21 cellular contexts compared by ENCODE assay signal in genomic region chr13:61778531-61778930, GRCh38.
A peak's percentile ranks its signal among the peaks of the same experiment; 100 is the strongest.
DNase-seq lines count a peak whose midpoint lies in the region; ATAC-seq and TF ChIP-seq lines count a peak whose summit lies in the region.
"Had no signal": no experiment of that assay in that cellular context is flagged by ENCODE, and none has a peak within 500 bp of the region (broad histone marks: within the 10 kb centered on the region; RNA-seq: fewer than 3 reads in every experiment).

No MANE protein-coding gene starts in this region.

- POLR2A ChIA-PET in WTC11 (lab: Charles Lee) = no interaction called here

- H3K4me1 Mint-ChIP-seq in WTC11 = peaks cover 11% of the 10 kb centered on the region
- H3K4me1 Mint-ChIP-seq: CD4-positive, alpha-beta memory T cell had no signal

- ATAC-seq in WTC11 (peak; percentile 60), HG03139 (IDR thresholded peaks at IDR 0.05; ENCODE audit: unreplicated experiment) (no peak), heart left ventricle (no peak)
- ATAC-seq: Panc1 had no signal

- no peak overlapping the region for H4K5ac ChIP-seq in mesendoderm (ENCODE audit: low read length)

- H3K23ac ChIP-seq in mesendoderm (ENCODE audit: low read length) = no peak overlapping the region

- no peak overlapping the region for H3K56ac ChIP-seq in mesendoderm (ENCODE audit: low read length)

- no peak overlapping the region for H3K9ac ChIP-seq in HUES64 (ENCODE audit: low read depth, low read length)
- H3K9ac ChIP-seq in mesendoderm (ENCODE audit: low read length) = no peak overlapping the region

- H3K9me3 ChIP-seq in HUES64 (ENCODE audit: insufficient read depth, low read depth, low read length) (no peaks in the 10 kb centered on the region), heart left ventricle (no peaks in the 10 kb centered on the region)

- intact Hi-C loops in heart left ventricle (cut with DNase I) = no loop called here

- H3K36me3 ChIP-seq in HUES64 (ENCODE audit: insufficient read depth, low read length) = no peaks in the 10 kb centered on the region
- H3K36me3 ChIP-seq in mesendoderm (ENCODE audit: control insufficient read depth, insufficient read depth, low read length) = no peaks in the 10 kb centered on the region
- no peaks in the 10 kb centered on the region for H3K36me3 ChIP-seq in heart left ventricle

- no peak overlapping the region for H3K4me3 Mint-ChIP-seq in WTC11
- H3K4me3 Mint-ChIP-seq: CD4-positive, alpha-beta memory T cell had no signal

- H3K27ac ChIP-seq in HUES64 (ENCODE audit: low read depth, low read length) (peak overlapping the region; percentile 69), mesendoderm (ENCODE audit: low read depth, low read length) (no peak overlapping the region), heart left ventricle (no peak overlapping the region)
- H3K27ac ChIP-seq: RWPE1 had no signal

- no peak overlapping the region for H3K4me2 ChIP-seq in mesendoderm (ENCODE audit: low read length)

- no peak overlapping the region for H3K4ac ChIP-seq in mesendoderm (ENCODE audit: low read depth, low read length)

- H3K36me3 Mint-ChIP-seq in WTC11 = no peaks in the 10 kb centered on the region
- H3K36me3 Mint-ChIP-seq: CD4-positive, alpha-beta memory T cell had no signal

- H3K27me3 ChIP-seq in HUES64 (ENCODE audit: insufficient read depth, low read length) (no peaks in the 10 kb centered on the region), mesendoderm (ENCODE audit: insufficient read depth, low read length, poor library complexity) (no peaks in the 10 kb centered on the region), heart left ventricle (no peaks in the 10 kb centered on the region)

- no peak overlapping the region for H2BK15ac ChIP-seq in mesendoderm (replicated peaks; ENCODE audit: low read depth)

- H3K18ac ChIP-seq in mesendoderm (ENCODE audit: low read length) = no peak overlapping the region

- TF ChIP-seq CTCF in WTC11 (IDR thresholded peaks at IDR 0.05) (no peak), heart left ventricle (IDR thresholded peaks at IDR 0.05) (no peak)

- peak overlapping the region; percentile 73 for H3K27ac Mint-ChIP-seq in WTC11

- DNase-seq in ELF-1 (ENCODE audit: low read depth, low spot score) (peak; percentile 82), WTC11 (ENCODE audit: low spot score) (no peak), mesendoderm (peak; percentile 57), NCI-H1048 (lab: John Stamatoyannopoulos, UW) (no peak), GOT3 (lab: John Stamatoyannopoulos, UW) (no peak), heart left ventricle (no peak)
- DNase-seq: AML-193; C1 segment of cervical spinal cord; CD4-positive, alpha-beta memory T cell; COR-L47; DMS53; NCI-H1092; NCI-H1417 treated with DMSO at 0.1 percent for 48 hours; NCI-H1694 treated with DMSO at 0.1 percent for 48 hours; NCI-H524; NCI-H774; SHP77 had no signal

- 75% methylated on average over 5 of the region's 6 CpGs for WGBS in HUES64
- WGBS in mesendoderm (ENCODE audit: extremely low coverage, insufficient coverage, low lambda C conversion rate) = no CpG with 5 or more reads among the region's 6 CpGs
- 68 to 82% (median 70%) methylated on average over 6 of the region's 6 CpGs for WGBS in heart left ventricle, 4 donors

- H2AK5ac ChIP-seq in mesendoderm (ENCODE audit: low read length) = no peak overlapping the region

- H3K4me3 ChIP-seq in HUES64 (ENCODE audit: low read length) = no peak overlapping the region
- no peak overlapping the region for H3K4me3 ChIP-seq in mesendoderm (ENCODE audit: low read length)
- no peak overlapping the region for H3K4me3 ChIP-seq in heart left ventricle

- H2BK5ac ChIP-seq in mesendoderm (ENCODE audit: low read length) = no peak overlapping the region

- no peaks in the 10 kb centered on the region for H3K79me1 ChIP-seq in mesendoderm (ENCODE audit: low read length)

- H3K27me3 Mint-ChIP-seq in WTC11 (ENCODE audit: low read depth) = no peaks in the 10 kb centered on the region
- H3K27me3 Mint-ChIP-seq: CD4-positive, alpha-beta memory T cell had no signal

- no peak overlapping the region for H4K8ac ChIP-seq in mesendoderm (ENCODE audit: low read depth, low read length)

- H3K9me3 Mint-ChIP-seq in WTC11 = no peaks in the 10 kb centered on the region

- H3K79me2 ChIP-seq in mesendoderm (ENCODE audit: control insufficient read depth, insufficient read depth, low read length) = no peaks in the 10 kb centered on the region

- H3K4me1 ChIP-seq in HUES64 (ENCODE audit: insufficient read depth, low read length) (peaks cover 11% of the 10 kb centered on the region; the same call in 1 of the 2 replicates), mesendoderm (ENCODE audit: control insufficient read depth, low read depth, low read length) (no peaks in the 10 kb centered on the region), heart left ventricle (peaks cover 0 to 11% (median 0%) of the 10 kb centered on the region in 12 donors)

- CTCF ChIA-PET in WTC11 (lab: Charles Lee) = no interaction called here

- TF ChIP-seq POLR2A in heart left ventricle (IDR thresholded peaks at IDR 0.05) = no peak

- no peak overlapping the region for H2BK120ac ChIP-seq in mesendoderm (ENCODE audit: low read depth, low read length)

TF ChIP-seq in WTC11, 78 proteins besides CTCF, POLR2A, EP300 and RAD21:
- TF ChIP-seq ATF6 (CRISPR knock-in tag; IDR thresholded peaks at IDR 0.05) = no peak
- no peak for TF ChIP-seq ATF2 (CRISPR knock-in tag; IDR thresholded peaks at IDR 0.05; ENCODE audit: borderline replicate concordance, low read depth)
- TF ChIP-seq ZSCAN18 (CRISPR knock-in tag; IDR thresholded peaks at IDR 0.05) = no peak
- no peak for TF ChIP-seq E2F5 (CRISPR knock-in tag; IDR thresholded peaks at IDR 0.05)
- TF ChIP-seq RORB (CRISPR knock-in tag; IDR thresholded peaks at IDR 0.05) = no peak
- TF ChIP-seq TEAD1 (CRISPR knock-in tag; IDR thresholded peaks at IDR 0.05) = no peak
- TF ChIP-seq ZNF416 (CRISPR knock-in tag; IDR thresholded peaks at IDR 0.05) = no peak
- TF ChIP-seq CREM (CRISPR knock-in tag; IDR thresholded peaks at IDR 0.05) = no peak

Comparison
In these comparisons a context has a peak if more than half of its experiments do, and no peak if none do; other contexts are left out.
1. DNase-seq: peak in ELF-1 (single experiment) and mesendoderm (single experiment); none in WTC11 (single experiment), NCI-H1048 (single experiment), GOT3 (single experiment) and heart left ventricle (0 of 5).